In genomic region chr12:14256555-14257169, GRCh38 we compare ENCODE assay signal across 8 cellular contexts.
DNase-seq lines count a peak whose midpoint lies in the region; ATAC-seq and TF ChIP-seq lines count a peak whose summit lies in the region.

No MANE protein-coding gene starts in this region.

- peak overlapping the region; percentile 52 for H3K4me3 Mint-ChIP-seq in activated CD8-positive, alpha-beta T cell treated with anti-CD3 and anti-CD28 coated beads for 36 hours

- POLR2A ChIA-PET in activated CD8-positive, alpha-beta T cell treated with anti-CD3 and anti-CD28 coated beads for 36 hours (lab: Charles Lee), result interaction anchor here (0.8 to 1.4 kb wide), 2 partner anchors 17 to 134 kb away, joined by 3 to 5 read pairs; no protein-coding TSS in a partner anchor

- peak; percentile 42 for ATAC-seq in HG02623 (IDR thresholded peaks at IDR 0.05; ENCODE audit: unreplicated experiment)
- peak; percentile 74 for ATAC-seq in activated CD8-positive, alpha-beta T cell treated with anti-CD3 and anti-CD28 coated beads for 36 hours
- ATAC-seq in GM21717 (IDR thresholded peaks at IDR 0.05; ENCODE audit: unreplicated experiment), result no peak

- intact Hi-C loops in activated CD8-positive, alpha-beta T cell treated with anti-CD3 and anti-CD28 coated beads for 36 hours (cut with micrococcal nuclease), result loop anchor here (2.0 kb wide), 2 partner anchors 110 to 160 kb away; no protein-coding TSS in a partner anchor

- peak overlapping the region; percentile 92 for H3K27ac Mint-ChIP-seq in activated CD8-positive, alpha-beta T cell treated with anti-CD3 and anti-CD28 coated beads for 36 hours

- in situ Hi-C loops in Caki2 (cut with HindIII; ENCODE audit: low pct_unique_long_range_greater_than_20kb, low sequenced_read_pairs), result no loop called here

- H3K27me3 Mint-ChIP-seq in activated CD8-positive, alpha-beta T cell treated with anti-CD3 and anti-CD28 coated beads for 36 hours, result no peaks in the 10 kb centered on the region

- DNase-seq in Caki2 (ENCODE audit: low read depth), result peak; percentile 49
- peak; percentile 68 for DNase-seq in NCI-H748 treated with DMSO at 0.1 percent for 48 hours (lab: John Stamatoyannopoulos, UW)
- peak; percentile 87 for DNase-seq in activated CD8-positive, alpha-beta T cell treated with anti-CD3 and anti-CD28 coated beads for 36 hours
- peak; percentile 57 for DNase-seq in effector CD4-positive, alpha-beta T cell
- peak; percentile 77 for DNase-seq in medulla oblongata (ENCODE audit: extremely low spot score)
- peak; percentile 41 for DNase-seq in stimulated activated CD8-positive, alpha-beta memory T cell treated with anti-CD3 and anti-CD28 coated beads, Interleukin-12 subunit alpha, Interleukin-12 subunit beta, amount 100 ng/mL, for 4 hours (ENCODE audit: low read depth)

- CTCF ChIA-PET in activated CD8-positive, alpha-beta T cell treated with anti-CD3 and anti-CD28 coated beads for 36 hours (lab: Charles Lee), result interaction anchor here (1.0 to 2.1 kb wide), 4 partner anchors 18 to 161 kb away, joined by 3 to 12 read pairs (median 7); partner anchors contain the start of gene ATF7IP

- H3K9me3 Mint-ChIP-seq in activated CD8-positive, alpha-beta T cell treated with anti-CD3 and anti-CD28 coated beads for 36 hours, result peaks cover 25% of the 10 kb centered on the region

- TF ChIP-seq CTCF in activated CD8-positive, alpha-beta T cell treated with anti-CD3 and anti-CD28 coated beads for 36 hours (IDR thresholded peaks at IDR 0.05), result peak; percentile 81

- peaks cover 49% of the 10 kb centered on the region for H3K4me1 Mint-ChIP-seq in activated CD8-positive, alpha-beta T cell treated with anti-CD3 and anti-CD28 coated beads for 36 hours (ENCODE audit: low read depth)

- peaks cover 22% of the 10 kb centered on the region for H3K36me3 Mint-ChIP-seq in activated CD8-positive, alpha-beta T cell treated with anti-CD3 and anti-CD28 coated beads for 36 hours (ENCODE audit: low read depth)
